In genomic region chr12:3838731-3839548, GRCh38 we compare ENCODE assay signal across 8 cellular contexts. TPM values are rescaled to one million over a fixed set of nuclear protein-coding genes. Genes with fewer than 3 reads are reported as not detected.
DNase-seq lines count a peak whose midpoint lies in the region; ATAC-seq, FAIRE-seq and TF ChIP-seq lines count a peak whose summit lies in the region.
"Not testable (repeated sequence)": the region's sequence is repeated elsewhere in the genome, so short reads cannot be mapped to it uniquely, and the experiment has no call there.

No MANE protein-coding gene starts in this region.

- not testable (repeated sequence) for TF ChIP-seq CTCF in DND-41 (IDR thresholded peaks at IDR 0.05; ENCODE audit: borderline replicate concordance, extremely low read depth, low read length, poor library complexity, severe bottlenecking); bronchial epithelial cell (IDR thresholded peaks at IDR 0.05; ENCODE audit: insufficient read depth, low read length, severe bottlenecking); spleen (IDR thresholded peaks at IDR 0.05 in 8 of 11, conservative IDR thresholded peaks at IDR 0.05 in 3 of 11)

- H3K9ac ChIP-seq in DND-41 (ENCODE audit: low read depth, low read length): not testable (repeated sequence)

- not testable (repeated sequence) for FAIRE-seq in bronchial epithelial cell (lab: Jason Lieb, UNC)

- not testable (repeated sequence) for H3K9me3 ChIP-seq in DND-41 (ENCODE audit: insufficient read depth, low read length, severe bottlenecking); spleen

- not testable (repeated sequence) for TF ChIP-seq POLR2A in spleen (IDR thresholded peaks at IDR 0.05)

- H3K27me3 ChIP-seq in DND-41 (ENCODE audit: insufficient read depth, low read length, poor library complexity); H7 (ENCODE audit: control insufficient read depth, insufficient read depth, low read length); bronchial epithelial cell (ENCODE audit: control insufficient read depth, insufficient read depth, low read length); spleen (replicated peaks in 1 of 7): not testable (repeated sequence)

- not testable (repeated sequence) for H3K4me1 ChIP-seq in DND-41 (ENCODE audit: insufficient read depth, low read length)
- H3K4me1 ChIP-seq in spleen: peaks cover 0 to 41% (median 18%) of the 10 kb centered on the region in 6 donors

- H3K27ac Mint-ChIP-seq in activated CD4-positive, alpha-beta T cell treated with anti-CD3 and anti-CD28 coated beads for 36 hours; activated T-helper 17 cell treated with anti-CD3 and anti-CD28 coated beads, Interleukin-2, amount 50 U/mL, for 72 hours: not testable (repeated sequence)
- H3K27ac Mint-ChIP-seq in immature natural killer cell: peak overlapping the region in 2 of 6 donors; percentile 14 to 65
- H3K27ac Mint-ChIP-seq in stimulated activated effector memory CD8-positive, alpha-beta T cell treated with anti-CD3 and anti-CD28 coated beads, Interleukin-12 subunit alpha, Interleukin-12 subunit beta, amount 100 ng/mL, for 72 hours: peak overlapping the region; percentile 63

- WGBS in spleen, 5 donors: 49 to 72% (median 57%) methylated on average over 57 to 98 of the region's 98 CpGs

- not testable (repeated sequence) for H3K27ac ChIP-seq in DND-41 (ENCODE audit: low read length)
- peak overlapping the region in 3 of 8 donors; percentile 5 to 41 (median 24) for H3K27ac ChIP-seq in spleen

- POLR2A ChIA-PET in activated CD4-positive, alpha-beta T cell treated with anti-CD3 and anti-CD28 coated beads for 36 hours (lab: Charles Lee): not testable (repeated sequence)

- peaks cover 17% of the 10 kb centered on the region; the same call in 1 of the 2 replicates for H4K20me1 ChIP-seq in DND-41 (ENCODE audit: insufficient read depth, low read length)

- CTCF ChIA-PET in activated CD4-positive, alpha-beta T cell treated with anti-CD3 and anti-CD28 coated beads for 36 hours (lab: Charles Lee): not testable (repeated sequence)

- H3K4me1 Mint-ChIP-seq in activated CD4-positive, alpha-beta T cell treated with anti-CD3 and anti-CD28 coated beads for 36 hours: peaks cover 57% of the 10 kb centered on the region
- peaks cover 37% of the 10 kb centered on the region for H3K4me1 Mint-ChIP-seq in activated T-helper 17 cell treated with anti-CD3 and anti-CD28 coated beads, Interleukin-2, amount 50 U/mL, for 72 hours
- H3K4me1 Mint-ChIP-seq in immature natural killer cell: peaks cover 39 to 70% of the 10 kb centered on the region in 2 donors
- H3K4me1 Mint-ChIP-seq in stimulated activated effector memory CD8-positive, alpha-beta T cell treated with anti-CD3 and anti-CD28 coated beads, Interleukin-12 subunit alpha, Interleukin-12 subunit beta, amount 100 ng/mL, for 72 hours: peaks cover 43% of the 10 kb centered on the region

- not testable (repeated sequence) for DNase-seq in DND-41; bronchial epithelial cell (ENCODE audit: low read depth)
- DNase-seq in H7: peak; percentile 18
- peak; percentile 56 for DNase-seq in activated CD4-positive, alpha-beta T cell treated with anti-CD3 and anti-CD28 coated beads for 36 hours
- DNase-seq in immature natural killer cell: peak in 1 of 3 donors; percentile 11
- DNase-seq in spleen: peak; percentile 80
- peak in 1 of 2 donors; percentile 7 for DNase-seq in stimulated activated effector memory CD8-positive, alpha-beta T cell treated with anti-CD3 and anti-CD28 coated beads, Interleukin-12 subunit alpha, Interleukin-12 subunit beta, amount 100 ng/mL, for 72 hours (ENCODE audit: low spot score in 2 of 2)

- not testable (repeated sequence) for H2AFZ ChIP-seq in DND-41 (ENCODE audit: low read depth, low read length)

- not testable (repeated sequence) for H3K4me3 ChIP-seq in DND-41 (ENCODE audit: low read depth in 1 of 2, low read length in 2 of 2); H7 (ENCODE audit: insufficient read depth, low read depth, low read length)
- H3K4me3 ChIP-seq in bronchial epithelial cell (ENCODE audit: low read depth, low read length): peak overlapping the region; percentile 30
- peak overlapping the region in 6 of 8 donors; percentile 14 to 63 (median 28) for H3K4me3 ChIP-seq in spleen

- not testable (repeated sequence) for H3K36me3 ChIP-seq in DND-41 (ENCODE audit: insufficient read depth, low read length); H7 (replicated peaks; ENCODE audit: control insufficient read depth, insufficient read depth, low read length); bronchial epithelial cell (ENCODE audit: control insufficient read depth, insufficient read depth, low read length)
- H3K36me3 ChIP-seq in spleen: peaks cover 0 to 21% (median 0%) of the 10 kb centered on the region in 6 donors

- H3K9me3 Mint-ChIP-seq in activated CD4-positive, alpha-beta T cell treated with anti-CD3 and anti-CD28 coated beads for 36 hours (ENCODE audit: low read depth); activated T-helper 17 cell treated with anti-CD3 and anti-CD28 coated beads, Interleukin-2, amount 50 U/mL, for 72 hours; immature natural killer cell; stimulated activated effector memory CD8-positive, alpha-beta T cell treated with anti-CD3 and anti-CD28 coated beads, Interleukin-12 subunit alpha, Interleukin-12 subunit beta, amount 100 ng/mL, for 72 hours: not testable (repeated sequence)

- H3K27me3 Mint-ChIP-seq in activated CD4-positive, alpha-beta T cell treated with anti-CD3 and anti-CD28 coated beads for 36 hours; activated T-helper 17 cell treated with anti-CD3 and anti-CD28 coated beads, Interleukin-2, amount 50 U/mL, for 72 hours; immature natural killer cell (ENCODE audit: low read depth in 3 of 3): not testable (repeated sequence)

- intact Hi-C loops in activated CD4-positive, alpha-beta T cell treated with anti-CD3 and anti-CD28 coated beads for 36 hours (cut with DNase I, micrococcal nuclease); spleen (cut with DNase I; ENCODE audit: low total_unique reads): not testable (repeated sequence)

- H3K4me3 Mint-ChIP-seq in activated CD4-positive, alpha-beta T cell treated with anti-CD3 and anti-CD28 coated beads for 36 hours: peak overlapping the region; percentile 61
- peak overlapping the region; percentile 74 for H3K4me3 Mint-ChIP-seq in activated T-helper 17 cell treated with anti-CD3 and anti-CD28 coated beads, Interleukin-2, amount 50 U/mL, for 72 hours
- peak overlapping the region; percentile 60 to 83 (median 78) for H3K4me3 Mint-ChIP-seq in immature natural killer cell
- H3K4me3 Mint-ChIP-seq in stimulated activated effector memory CD8-positive, alpha-beta T cell treated with anti-CD3 and anti-CD28 coated beads, Interleukin-12 subunit alpha, Interleukin-12 subunit beta, amount 100 ng/mL, for 72 hours: peak overlapping the region; percentile 60

- ATAC-seq in DND-41 (ENCODE audit: insufficient read depth, low read depth): peak; percentile 67; the same call in 1 of the 3 replicates
- ATAC-seq in activated CD4-positive, alpha-beta T cell treated with anti-CD3 and anti-CD28 coated beads for 36 hours: peak; percentile 64
- ATAC-seq in activated T-helper 17 cell treated with anti-CD3 and anti-CD28 coated beads, Interleukin-2, amount 50 U/mL, for 72 hours (replicated peaks): peak; percentile 76
- ATAC-seq in stimulated activated effector memory CD8-positive, alpha-beta T cell treated with anti-CD3 and anti-CD28 coated beads, Interleukin-12 subunit alpha, Interleukin-12 subunit beta, amount 100 ng/mL, for 72 hours: peak; percentile 74

- H3K79me2 ChIP-seq in DND-41 (ENCODE audit: insufficient read depth, low read length): peaks cover 24% of the 10 kb centered on the region

- H3K36me3 Mint-ChIP-seq in activated CD4-positive, alpha-beta T cell treated with anti-CD3 and anti-CD28 coated beads for 36 hours (ENCODE audit: low read depth): peaks cover 42% of the 10 kb centered on the region
- peaks cover 29% of the 10 kb centered on the region for H3K36me3 Mint-ChIP-seq in activated T-helper 17 cell treated with anti-CD3 and anti-CD28 coated beads, Interleukin-2, amount 50 U/mL, for 72 hours (ENCODE audit: low read depth)
- peaks cover 14 to 31% (median 22%) of the 10 kb centered on the region in 3 donors for H3K36me3 Mint-ChIP-seq in immature natural killer cell
- H3K36me3 Mint-ChIP-seq in stimulated activated effector memory CD8-positive, alpha-beta T cell treated with anti-CD3 and anti-CD28 coated beads, Interleukin-12 subunit alpha, Interleukin-12 subunit beta, amount 100 ng/mL, for 72 hours: not testable (repeated sequence)

- H3K4me2 ChIP-seq in DND-41 (ENCODE audit: insufficient read depth, low read length): not testable (repeated sequence)

RNA-seq across cellular contexts. Expression of gene PARP11, which starts 34.3 kb away (rescaled TPM):
- total RNA-seq in H7 (2014; rRNA removed; shearing (Covaris generic)): 4.0 and 4.9 TPM in 2 replicates
- 10 to 100 TPM; 20.9 to 23.0 TPM for total RNA-seq in activated CD4-positive, alpha-beta T cell treated with anti-CD3 and anti-CD28 coated beads for 36 hours
- total RNA-seq in activated T-helper 17 cell treated with anti-CD3 and anti-CD28 coated beads, Interleukin-2, amount 50 U/mL, for 72 hours: 10 to 100 TPM; 17.4 to 18.6 TPM
- total RNA-seq in bronchial epithelial cell (1.8 TPM in 2 replicates), spleen (10 to 100 TPM; 12.7 to 25.2 (median 22.4) TPM)
- polyA plus RNA-seq in immature natural killer cell (1 to 10 TPM; 5.4 to 9.5 (median 8.5) TPM), spleen (1 to 10 TPM; 3.7 to 4.9 (median 4.5) TPM)
